Comparison of ENCODE assay signal across 9 cellular contexts in genomic region chr19:48836089-48837017, GRCh38. TPM values are rescaled to one million over a fixed set of nuclear protein-coding genes. Genes with fewer than 3 reads are reported as not detected.
DNase-seq lines count a peak whose midpoint lies in the region; ATAC-seq and TF ChIP-seq lines count a peak whose summit lies in the region.
"Had no signal": no experiment of that assay in that cellular context is flagged by ENCODE, and none has a peak within 500 bp of the region (broad histone marks: within the 10 kb centered on the region; RNA-seq: fewer than 3 reads in every experiment).

TSS of gene HSD17B14 (minus strand) at chr19:48836491. CDS start at chr19:48836411, 80 bp downstream.

- no peaks in the 10 kb centered on the region for H3K36me3 Mint-ChIP-seq in CD8-positive, alpha-beta memory T cell
- no peaks in the 10 kb centered on the region for H3K36me3 Mint-ChIP-seq in activated CD8-positive, alpha-beta T cell treated with anti-CD3 and anti-CD28 coated beads for 36 hours (ENCODE audit: low read depth)
- H3K36me3 Mint-ChIP-seq in osteocyte (ENCODE audit: unreplicated experiment), result peaks cover 17% of the 10 kb centered on the region

- H3K4me1 ChIP-seq in CD8-positive, alpha-beta memory T cell (ENCODE audit: insufficient read depth, low read length), result peaks cover 23% of the 10 kb centered on the region
- no peaks in the 10 kb centered on the region; the same call in none of the 2 replicates for H3K4me1 ChIP-seq in HEK293 (ENCODE audit: control insufficient read depth, insufficient read depth, low read length)
- H3K4me1 ChIP-seq: SJSA1 had no signal

- H3K4me1 Mint-ChIP-seq in CD8-positive, alpha-beta memory T cell, result peaks cover 17 to 23% (median 23%) of the 10 kb centered on the region in 3 donors
- H3K4me1 Mint-ChIP-seq in activated CD8-positive, alpha-beta T cell treated with anti-CD3 and anti-CD28 coated beads for 36 hours (ENCODE audit: low read depth), result peaks cover 14% of the 10 kb centered on the region
- H3K4me1 Mint-ChIP-seq in osteocyte (ENCODE audit: unreplicated experiment), result peaks cover 23% of the 10 kb centered on the region

- peak within 1 kb of the TSS; percentile 53 for H3K27ac ChIP-seq in CD8-positive, alpha-beta memory T cell (ENCODE audit: low read depth, low read length)
- H3K27ac ChIP-seq in HEK293 (ENCODE audit: extremely low read depth, low read depth, low read length), result peak within 1 kb of the TSS; percentile 37; the same call in 1 of the 2 replicates
- H3K27ac ChIP-seq: SJSA1 had no signal

- peak within 1 kb of the TSS; percentile 76 to 90 (median 83) for H3K4me3 Mint-ChIP-seq in CD8-positive, alpha-beta memory T cell
- H3K4me3 Mint-ChIP-seq in activated CD8-positive, alpha-beta T cell treated with anti-CD3 and anti-CD28 coated beads for 36 hours, result peak within 1 kb of the TSS; percentile 78
- peak within 1 kb of the TSS; percentile 92 for H3K4me3 Mint-ChIP-seq in osteocyte (ENCODE audit: unreplicated experiment)

- no peak for DNase-seq in CD8-positive, alpha-beta memory T cell
- peak; percentile 37 for DNase-seq in activated CD8-positive, alpha-beta T cell treated with anti-CD3 and anti-CD28 coated beads for 36 hours
- DNase-seq in foreskin melanocyte (peak; percentile 28), osteocyte (ENCODE audit: extremely low spot score, unreplicated experiment) (no peak), NCI-H187 (lab: John Stamatoyannopoulos, UW) (no peak), 8988T (no peak)

- no peaks in the 10 kb centered on the region for H3K9me3 ChIP-seq in CD8-positive, alpha-beta memory T cell (ENCODE audit: low read length)
- H3K9me3 ChIP-seq in HEK293 (ENCODE audit: control insufficient read depth, insufficient read depth, low read depth, low read length), result no peaks in the 10 kb centered on the region
- H3K9me3 ChIP-seq: SJSA1 had no signal

- H3K27me3 Mint-ChIP-seq in CD8-positive, alpha-beta memory T cell, result peaks cover 11 to 17% of the 10 kb centered on the region in 2 donors
- H3K27me3 Mint-ChIP-seq in activated CD8-positive, alpha-beta T cell treated with anti-CD3 and anti-CD28 coated beads for 36 hours, result peaks cover 5% of the 10 kb centered on the region
- no peaks in the 10 kb centered on the region for H3K27me3 Mint-ChIP-seq in osteocyte (ENCODE audit: unreplicated experiment)

- POLR2A ChIA-PET in CD8-positive, alpha-beta memory T cell (lab: Charles Lee), result interaction anchor here (0.6 to 1.2 kb wide), 2 partner anchors 191 to 883 kb away, joined by 3 to 5 read pairs; no protein-coding TSS in a partner anchor
- POLR2A ChIA-PET in HEK293 (lab: Yijun Ruan, JAX), result interaction anchor here (0.6 to 1.2 kb wide), 3 partner anchors 21 to 41 kb away, joined by 4 read pairs; no protein-coding TSS in a partner anchor
- POLR2A ChIA-PET in activated CD8-positive, alpha-beta T cell treated with anti-CD3 and anti-CD28 coated beads for 36 hours (lab: Charles Lee), result interaction anchor here (0.8 to 2.2 kb wide), 4 partner anchors 35 to 48 kb away, joined by 3 to 5 read pairs (median 4); partner anchors contain the start of gene PPP1R15A

- CTCF ChIA-PET in CD8-positive, alpha-beta memory T cell (lab: Charles Lee), result interaction anchor here (0.7 to 2.2 kb wide), 17 partner anchors 9 to 191 kb away, joined by 3 to 27 read pairs (median 3); partner anchors contain the start of genes BCAT2, CA11, GYS1 and RUVBL2
- CTCF ChIA-PET in HEK293 (lab: Yijun Ruan, JAX), result interaction anchor here (0.6 to 3.7 kb wide), 21 partner anchors 8 to 776 kb away, joined by 3 to 38 read pairs (median 4); partner anchors contain the start of gene CA11
- CTCF ChIA-PET in activated CD8-positive, alpha-beta T cell treated with anti-CD3 and anti-CD28 coated beads for 36 hours (lab: Charles Lee), result interaction anchor here (0.7 to 3.9 kb wide), 24 partner anchors 9 to 190 kb away, joined by 3 to 45 read pairs (median 4); partner anchors contain the start of gene CA11

- H3K27me3 ChIP-seq in CD8-positive, alpha-beta memory T cell (ENCODE audit: insufficient read depth, low read length, poor library complexity, severe bottlenecking), result peaks cover 8% of the 10 kb centered on the region
- H3K27me3 ChIP-seq: SJSA1 had no signal

- peak within 1 kb of the TSS; percentile 66 for H3K4me3 ChIP-seq in CD8-positive, alpha-beta memory T cell (ENCODE audit: low read length)
- peak within 1 kb of the TSS; percentile 4; the same call in 1 of the 2 replicates for H3K4me3 ChIP-seq in HEK293 (ENCODE audit: low read depth, low read length)
- H3K4me3 ChIP-seq: SJSA1 had no signal

- intact Hi-C loops in activated CD8-positive, alpha-beta T cell treated with anti-CD3 and anti-CD28 coated beads for 36 hours (cut with micrococcal nuclease), result no loop called here

- no peak for ATAC-seq in activated CD8-positive, alpha-beta T cell treated with anti-CD3 and anti-CD28 coated beads for 36 hours
- no peak for ATAC-seq in HG02885 (IDR thresholded peaks at IDR 0.05; ENCODE audit: poor library complexity, unreplicated experiment)

- TF ChIP-seq CTCF in HEK293 (tag by site-specific recombination; IDR thresholded peaks at IDR 0.05), result peak; percentile 16; the same call in 1 of the 2 replicates
- no peak for TF ChIP-seq CTCF in activated CD8-positive, alpha-beta T cell treated with anti-CD3 and anti-CD28 coated beads for 36 hours (IDR thresholded peaks at IDR 0.05)
- TF ChIP-seq CTCF in osteocyte (IDR thresholded peaks at IDR 0.05), result no peak

- H3K36me3 ChIP-seq in CD8-positive, alpha-beta memory T cell (ENCODE audit: insufficient read depth, low read length), result no peaks in the 10 kb centered on the region
- H3K36me3 ChIP-seq in HEK293 (ENCODE audit: control insufficient read depth in 2 of 2, insufficient read depth in 1 of 2, low read length in 2 of 2), result no peaks in the 10 kb centered on the region
- H3K36me3 ChIP-seq: SJSA1 had no signal

- no peaks in the 10 kb centered on the region for H3K9me3 Mint-ChIP-seq in CD8-positive, alpha-beta memory T cell
- no peaks in the 10 kb centered on the region for H3K9me3 Mint-ChIP-seq in activated CD8-positive, alpha-beta T cell treated with anti-CD3 and anti-CD28 coated beads for 36 hours
- no peaks in the 10 kb centered on the region for H3K9me3 Mint-ChIP-seq in osteocyte (ENCODE audit: unreplicated experiment)

- H3K27ac Mint-ChIP-seq in CD8-positive, alpha-beta memory T cell, result peak within 1 kb of the TSS in 7 of 8 donors; percentile 28 to 95 (median 87)
- H3K27ac Mint-ChIP-seq in activated CD8-positive, alpha-beta T cell treated with anti-CD3 and anti-CD28 coated beads for 36 hours, result peak within 1 kb of the TSS; percentile 86
- peak within 1 kb of the TSS; percentile 95 for H3K27ac Mint-ChIP-seq in osteocyte (ENCODE audit: unreplicated experiment)

TF ChIP-seq in HEK293, 187 proteins besides CTCF, POLR2A, EP300 and RAD21 (continues in another document):
- peak; percentile 47; the same call in 1 of the 2 replicates for TF ChIP-seq ZNF10 (tag by site-specific recombination; IDR thresholded peaks at IDR 0.05)
- TF ChIP-seq ZNF654 (tag by site-specific recombination; IDR thresholded peaks at IDR 0.05; ENCODE audit: low read depth), result no peak
- no peak for TF ChIP-seq ZNF610 (tag by site-specific recombination; IDR thresholded peaks at IDR 0.05; ENCODE audit: borderline replicate concordance)
- TF ChIP-seq SP7 (tag by site-specific recombination; IDR thresholded peaks at IDR 0.05), result 0 out of 2 replicates have a peak, but pooled peaks have one; percentile 29
- TF ChIP-seq ZBTB7A (tag by site-specific recombination; IDR thresholded peaks at IDR 0.05; ENCODE audit: low read depth), result no peak
- peak; percentile 1; the same call in 1 of the 2 replicates for TF ChIP-seq BCL11B (tag by site-specific recombination; IDR thresholded peaks at IDR 0.05; ENCODE audit: low read depth)
- 0 out of 2 replicates have a peak, but pooled peaks have one; percentile 7 for TF ChIP-seq PRDM10 (tag by site-specific recombination; IDR thresholded peaks at IDR 0.05)

RNA-seq across cellular contexts. Expression of gene HSD17B14, which starts in this region (rescaled TPM):
- total RNA-seq in CD8-positive, alpha-beta memory T cell, result under 1 TPM; 0.18 to 0.37 TPM
- 1.1 TPM for polyA plus RNA-seq in CD8-positive, alpha-beta memory T cell
- under 1 TPM; 0.47 to 0.56 TPM for total RNA-seq in activated CD8-positive, alpha-beta T cell treated with anti-CD3 and anti-CD28 coated beads for 36 hours
- total RNA-seq in osteocyte, result 23.9 and 29.1 TPM in 2 replicates
- total RNA-seq: SJSA1 had no signal

Comparison
In these comparisons a context has a peak if more than half of its experiments do, and no peak if none do; other contexts are left out.
1. RNA of gene HSD17B14 (total RNA-seq): 23.9 to 29.1 TPM in osteocyte; 0.47 to 0.56 TPM in activated CD8-positive, alpha-beta T cell treated with anti-CD3 and anti-CD28 coated beads for 36 hours and 0.18 to 0.37 TPM in CD8-positive, alpha-beta memory T cell; every median in the first group is over 10 times any median in the second.
2. Peak in DNase-seq in activated CD8-positive, alpha-beta T cell treated with anti-CD3 and anti-CD28 coated beads for 36 hours; RNA of the gene not detected or under 1 TPM.
3. Peak in every context shown above with its lines, with median percentiles within 50 percentile points of each other: H3K27ac Mint-ChIP-seq and H3K4me3 Mint-ChIP-seq.